ENCODE assay signal across 34 cellular contexts in genomic region chr9:137143459-137143858, GRCh38. TPM values are rescaled to one million over a fixed set of nuclear protein-coding genes. Genes with fewer than 3 reads are reported as not detected.
"Had no signal": no experiment of that assay in that cellular context is flagged by ENCODE, and none has a peak within 500 bp of the region (broad histone marks: within the 10 kb centered on the region; RNA-seq: fewer than 3 reads in every experiment).

No MANE protein-coding gene starts in this region.

- H3K9me3 ChIP-seq: lower lobe of right lung, neutrophil, ovary, right atrium auricular region, right lobe of liver, tibial nerve, uterus had no signal

- H3K4me2 ChIP-seq: smooth muscle cell had no signal

- H3K4me1 ChIP-seq: right lobe of liver had no signal

- H3K27ac ChIP-seq: lower lobe of right lung, neutrophil, ovary, right atrium auricular region, right lobe of liver, tibial nerve, uterus had no signal

- DNase-seq: hippocampal formation; kidney glomerular epithelial cell; left cardiac atrium; lower lobe of right lung; mammary epithelial cell; mesenchymal stem cell; naive thymus-derived CD8-positive, alpha-beta T cell; occipital lobe; ovary; right lobe of liver; stimulated activated CD4-positive, alpha-beta T cell treated with anti-CD3 and anti-CD28 coated beads, Interleukin-1b, Interleukin-23, amount 100 ng/mL, for 48 hours; stimulated activated CD4-positive, alpha-beta T cell treated with anti-CD3 and anti-CD28 coated beads, Interleukin-2, amount 100 ng/mL, for 48 hours; stimulated activated CD4-positive, alpha-beta T cell treated with anti-CD3 and anti-CD28 coated beads, Interleukin-4, amount 100 ng/mL, for 4 hours; stimulated activated CD8-positive, alpha-beta memory T cell treated with anti-CD3 and anti-CD28 coated beads, Interleukin-4, amount 100 ng/mL, for 48 hours; stimulated activated naive CD4-positive, alpha-beta T cell treated with Interleukin-2 at 50 U/mL for 16 hours; stimulated activated naive CD8-positive, alpha-beta T cell treated with anti-CD3 and anti-CD28 coated beads, Interleukin-15, amount 100 ng/mL, for 72 hours; substantia nigra; uterus had no signal

- ATAC-seq: left cardiac atrium; left lobe of liver; lower lobe of right lung; naive thymus-derived CD8-positive, alpha-beta T cell; right lobe of liver; stimulated activated memory B cell treated with anti-CD40 and anti-IgM and Interleukin-4, amounts not matched to agents 10 μg/mL and 1 μg/mL and 100 μg/mL, for 72 hours; stimulated activated naive CD8-positive, alpha-beta T cell treated with anti-CD3 and anti-CD28 coated beads, Interleukin-15, amount 100 ng/mL, for 72 hours had no signal

- FAIRE-seq: keratinocyte had no signal

- H3K4me3 ChIP-seq: lower lobe of right lung, ovary, right atrium auricular region, right lobe of liver, smooth muscle cell, tibial nerve, uterus had no signal

- H3K36me3 ChIP-seq: lower lobe of right lung, neutrophil, ovary, right atrium auricular region, right lobe of liver, tibial nerve, uterus had no signal

RNA-seq across cellular contexts. Expression of gene GRIN1, which starts 4.5 kb away (rescaled TPM):
- total RNA-seq: left cardiac atrium; left lobe of liver; liver; naive thymus-derived CD8-positive, alpha-beta T cell; right atrium auricular region; right lobe of liver; skeletal muscle tissue; smooth muscle cell; uterus had no signal

RNA-seq across cellular contexts. Expression of gene LRRC26, which starts 26.4 kb away (rescaled TPM):
- total RNA-seq: left cardiac atrium; left lobe of liver; naive thymus-derived CD8-positive, alpha-beta T cell; pulmonary artery endothelial cell; renal cortical epithelial cell; right atrium auricular region; skeletal muscle tissue; smooth muscle cell; tibial nerve; ureter had no signal

RNA-seq across cellular contexts. Expression of gene TMEM210, which starts 28.4 kb away (rescaled TPM):
- total RNA-seq: left cardiac atrium; left lobe of liver; liver; lower lobe of right lung; mammary epithelial cell; mucosa of gallbladder; naive thymus-derived CD8-positive, alpha-beta T cell; neural crest cell; occipital lobe; ovary; progenitor cell of endocrine pancreas; pulmonary artery endothelial cell; renal cortical epithelial cell; right atrium auricular region; right lobe of liver; skeletal muscle tissue; smooth muscle cell; temporal lobe; tibial nerve; ureter; uterus had no signal
